8 cellular contexts compared by ENCODE assay signal in the genomic region with DNA sequence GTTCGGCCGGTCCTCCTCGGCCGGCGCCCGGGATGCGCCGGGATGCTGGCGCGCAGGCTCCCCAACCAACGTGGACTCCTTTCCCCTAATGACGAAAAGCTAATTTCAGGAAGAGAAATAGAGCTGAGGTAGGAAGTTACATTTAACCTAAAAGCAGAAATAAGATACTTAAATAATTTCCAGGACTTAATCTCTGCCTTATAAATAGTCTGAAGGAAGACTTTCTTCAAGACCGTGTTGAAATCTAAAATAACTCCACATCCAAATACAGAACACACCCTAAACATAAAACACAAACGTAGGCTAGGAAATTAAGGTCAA. TPM values are rescaled to one million over a fixed set of nuclear protein-coding genes. Genes with fewer than 3 reads are reported as not detected.
DNase-seq lines count a peak whose midpoint lies in the region; ATAC-seq, FAIRE-seq and TF ChIP-seq lines count a peak whose summit lies in the region.

No MANE protein-coding gene starts in this region.

- H3K27ac ChIP-seq in kidney (ENCODE audit: low read depth in 2 of 2, low read length in 2 of 2): peak overlapping the region; percentile 95
- H3K27ac ChIP-seq in testis: peak overlapping the region; percentile 93 to 98

- TF ChIP-seq CTCF in kidney (IDR thresholded peaks at IDR 0.05; ENCODE audit: borderline replicate concordance, extremely low read depth, insufficient read depth): no peak
- TF ChIP-seq CTCF in testis (IDR thresholded peaks at IDR 0.05): no peak

- peak overlapping the region; percentile 92 for H3K27ac Mint-ChIP-seq in activated CD4-positive, alpha-beta T cell treated with anti-CD3 and anti-CD28 coated beads, Interleukin-2, amount 10 ng/mL, durations not matched to agents 24 days and 14 days
- H3K27ac Mint-ChIP-seq in activated T-helper 2 cell treated with anti-CD3 and anti-CD28 coated beads, Interferon-gamma antibody, Interleukin-2, Interleukin-4, amounts not matched to agents 10 μg/mL and 5 μg/mL and 100 μg/mL, durations not matched to agents 14 hours and 24 hours and 36 hours: peak overlapping the region; percentile 91

- TF ChIP-seq POLR2A in testis (IDR thresholded peaks at IDR 0.05): no peak

- peak overlapping the region; percentile 90 for H3K4me3 Mint-ChIP-seq in activated CD4-positive, alpha-beta T cell treated with anti-CD3 and anti-CD28 coated beads, Interleukin-2, amount 10 ng/mL, durations not matched to agents 24 days and 14 days
- H3K4me3 Mint-ChIP-seq in activated T-helper 2 cell treated with anti-CD3 and anti-CD28 coated beads, Interferon-gamma antibody, Interleukin-2, Interleukin-4, amounts not matched to agents 10 μg/mL and 5 μg/mL and 100 μg/mL, durations not matched to agents 14 hours and 24 hours and 36 hours (ENCODE audit: low read depth): peak overlapping the region; percentile 85

- H3K9me3 Mint-ChIP-seq in activated CD4-positive, alpha-beta T cell treated with anti-CD3 and anti-CD28 coated beads, Interleukin-2, amount 10 ng/mL, durations not matched to agents 24 days and 14 days: no peaks in the 10 kb centered on the region
- no peaks in the 10 kb centered on the region for H3K9me3 Mint-ChIP-seq in activated T-helper 2 cell treated with anti-CD3 and anti-CD28 coated beads, Interferon-gamma antibody, Interleukin-2, Interleukin-4, amounts not matched to agents 10 μg/mL and 5 μg/mL and 100 μg/mL, durations not matched to agents 14 hours and 24 hours and 36 hours

- DNase-seq in activated CD4-positive, alpha-beta T cell treated with anti-CD3 and anti-CD28 coated beads, Interleukin-2, amount 10 ng/mL, durations not matched to agents 24 days and 14 days: no peak
- no peak for DNase-seq in activated CD4-positive, alpha-beta T cell treated with anti-CD3 and anti-CD28 coated beads, Interleukin-2, amount 50 U/mL, for 48 hours
- DNase-seq in activated T-helper 2 cell treated with anti-CD3 and anti-CD28 coated beads, Interferon-gamma antibody, Interleukin-2, Interleukin-4, amounts not matched to agents 10 μg/mL and 5 μg/mL and 100 μg/mL, durations not matched to agents 14 hours and 24 hours and 36 hours (ENCODE audit: low spot score): no peak
- no peak for DNase-seq in kidney
- DNase-seq in testis: no peak
- DNase-seq in activated gamma-delta T cell (lab: John Stamatoyannopoulos, UW): no peak

- H3K4me3 ChIP-seq in kidney (ENCODE audit: low read length in 2 of 2) (peak overlapping the region; percentile 63 to 77), testis (peak overlapping the region; percentile 85 to 93)

- intact Hi-C loops in activated CD4-positive, alpha-beta T cell treated with anti-CD3 and anti-CD28 coated beads, Interleukin-2, amount 10 ng/mL, durations not matched to agents 24 days and 14 days (cut with micrococcal nuclease): loop anchor here (2.0 to 10.0 kb wide), 3 partner anchors 216 to 1220 kb away; a partner anchor contains a TSS
- intact Hi-C loops in activated T-helper 2 cell treated with anti-CD3 and anti-CD28 coated beads, Interferon-gamma antibody, Interleukin-2, Interleukin-4, amounts not matched to agents 10 μg/mL and 5 μg/mL and 100 μg/mL, durations not matched to agents 14 hours and 24 hours and 36 hours (cut with micrococcal nuclease): loop anchor here (1.0 to 10.0 kb wide), 4 partner anchors 182 to 610 kb away; a partner anchor contains a TSS
- intact Hi-C loops in kidney (cut with DNase I) (no loop called here), testis (cut with DNase I; ENCODE audit: low total_unique reads) (no loop called here)

- no peaks in the 10 kb centered on the region for H3K27me3 ChIP-seq in testis

- H3K36me3 ChIP-seq in kidney (ENCODE audit: control insufficient read depth in 1 of 2, insufficient read depth in 2 of 2, low read length in 2 of 2) (no peaks in the 10 kb centered on the region), testis (ENCODE audit: low read depth, missing control alignments) (no peaks in the 10 kb centered on the region)

- peak overlapping the region; percentile 8 to 85 for H3K9ac ChIP-seq in kidney (ENCODE audit: low read length in 2 of 2)

- H3K27me3 Mint-ChIP-seq in activated CD4-positive, alpha-beta T cell treated with anti-CD3 and anti-CD28 coated beads, Interleukin-2, amount 10 ng/mL, durations not matched to agents 24 days and 14 days: no peaks in the 10 kb centered on the region
- no peaks in the 10 kb centered on the region for H3K27me3 Mint-ChIP-seq in activated T-helper 2 cell treated with anti-CD3 and anti-CD28 coated beads, Interferon-gamma antibody, Interleukin-2, Interleukin-4, amounts not matched to agents 10 μg/mL and 5 μg/mL and 100 μg/mL, durations not matched to agents 14 hours and 24 hours and 36 hours (ENCODE audit: low read depth)

- FAIRE-seq in kidney (lab: Jason Lieb, UNC): no peak

- peaks cover 53% of the 10 kb centered on the region for H3K4me1 Mint-ChIP-seq in activated CD4-positive, alpha-beta T cell treated with anti-CD3 and anti-CD28 coated beads, Interleukin-2, amount 10 ng/mL, durations not matched to agents 24 days and 14 days
- peaks cover 51% of the 10 kb centered on the region for H3K4me1 Mint-ChIP-seq in activated T-helper 2 cell treated with anti-CD3 and anti-CD28 coated beads, Interferon-gamma antibody, Interleukin-2, Interleukin-4, amounts not matched to agents 10 μg/mL and 5 μg/mL and 100 μg/mL, durations not matched to agents 14 hours and 24 hours and 36 hours (ENCODE audit: low read depth)

- peaks cover 29% of the 10 kb centered on the region for H3K36me3 Mint-ChIP-seq in activated CD4-positive, alpha-beta T cell treated with anti-CD3 and anti-CD28 coated beads, Interleukin-2, amount 10 ng/mL, durations not matched to agents 24 days and 14 days (ENCODE audit: low read depth)
- H3K36me3 Mint-ChIP-seq in activated T-helper 2 cell treated with anti-CD3 and anti-CD28 coated beads, Interferon-gamma antibody, Interleukin-2, Interleukin-4, amounts not matched to agents 10 μg/mL and 5 μg/mL and 100 μg/mL, durations not matched to agents 14 hours and 24 hours and 36 hours (ENCODE audit: low read depth): peaks cover 26% of the 10 kb centered on the region

- 0% methylated on average over 7 to 14 of the region's 14 CpGs for WGBS in testis, 2 donors

- ATAC-seq in HG03039 (IDR thresholded peaks at IDR 0.05; ENCODE audit: unreplicated experiment): no peak
- ATAC-seq in HG03565 (IDR thresholded peaks at IDR 0.05; ENCODE audit: unreplicated experiment): no peak

- no peaks in the 10 kb centered on the region for H3K9me3 ChIP-seq in kidney (ENCODE audit: control insufficient read depth in 1 of 2, low read length in 2 of 2)
- H3K9me3 ChIP-seq in testis: no peaks in the 10 kb centered on the region

- H3K4me1 ChIP-seq in kidney (ENCODE audit: control insufficient read depth in 1 of 2, insufficient read depth in 1 of 2, low read depth in 1 of 2, low read length in 2 of 2) (peaks cover 0 to 2% of the 10 kb centered on the region in 2 donors), testis (peaks cover 9% of the 10 kb centered on the region)

RNA-seq across cellular contexts. Expression of a gene that starts 1.2 kb away (rescaled TPM):
- total RNA-seq in activated CD4-positive, alpha-beta T cell treated with anti-CD3 and anti-CD28 coated beads, Interleukin-2, amount 10 ng/mL, durations not matched to agents 24 days and 14 days: 43.2 and 43.3 TPM in 2 replicates
- 33.9 and 34.1 TPM in 2 replicates for total RNA-seq in activated T-helper 2 cell treated with anti-CD3 and anti-CD28 coated beads, Interferon-gamma antibody, Interleukin-2, Interleukin-4, amounts not matched to agents 10 μg/mL and 5 μg/mL and 100 μg/mL, durations not matched to agents 14 hours and 24 hours and 36 hours
- total RNA-seq in kidney (15.1 TPM), testis (10 to 100 TPM; 11.1 to 16.6 TPM)
- polyA plus RNA-seq in kidney (ENCODE audit: insufficient read depth, low read depth, low replicate concordance) (15.1 TPM), testis (ENCODE audit: insufficient read depth, low read depth, low replicate concordance) (13.0 TPM)

RNA-seq across cellular contexts. Expression of a gene that starts 39.8 kb away (rescaled TPM):
- 19.0 and 21.3 TPM in 2 replicates for total RNA-seq in activated CD4-positive, alpha-beta T cell treated with anti-CD3 and anti-CD28 coated beads, Interleukin-2, amount 10 ng/mL, durations not matched to agents 24 days and 14 days
- total RNA-seq in activated T-helper 2 cell treated with anti-CD3 and anti-CD28 coated beads, Interferon-gamma antibody, Interleukin-2, Interleukin-4, amounts not matched to agents 10 μg/mL and 5 μg/mL and 100 μg/mL, durations not matched to agents 14 hours and 24 hours and 36 hours: 18.6 and 21.1 TPM in 2 replicates
- total RNA-seq in kidney (25.9 TPM), testis (10 to 100 TPM; 19.2 to 25.1 TPM)
- polyA plus RNA-seq in kidney (ENCODE audit: insufficient read depth, low read depth, low replicate concordance) (4.8 TPM), testis (ENCODE audit: insufficient read depth, low read depth, low replicate concordance) (14.0 TPM)

Comparison
In these comparisons a context has a peak if more than half of its experiments do, and no peak if none do; other contexts are left out.
1. intact Hi-C loops: an anchor here in activated CD4-positive, alpha-beta T cell treated with anti-CD3 and anti-CD28 coated beads, Interleukin-2, amount 10 ng/mL, durations not matched to agents 24 days and 14 days (2.0 to 10.0 kb wide) and activated T-helper 2 cell treated with anti-CD3 and anti-CD28 coated beads, Interferon-gamma antibody, Interleukin-2, Interleukin-4, amounts not matched to agents 10 μg/mL and 5 μg/mL and 100 μg/mL, durations not matched to agents 14 hours and 24 hours and 36 hours (1.0 to 10.0 kb wide); none called in kidney and testis.